In the genomic region with DNA sequence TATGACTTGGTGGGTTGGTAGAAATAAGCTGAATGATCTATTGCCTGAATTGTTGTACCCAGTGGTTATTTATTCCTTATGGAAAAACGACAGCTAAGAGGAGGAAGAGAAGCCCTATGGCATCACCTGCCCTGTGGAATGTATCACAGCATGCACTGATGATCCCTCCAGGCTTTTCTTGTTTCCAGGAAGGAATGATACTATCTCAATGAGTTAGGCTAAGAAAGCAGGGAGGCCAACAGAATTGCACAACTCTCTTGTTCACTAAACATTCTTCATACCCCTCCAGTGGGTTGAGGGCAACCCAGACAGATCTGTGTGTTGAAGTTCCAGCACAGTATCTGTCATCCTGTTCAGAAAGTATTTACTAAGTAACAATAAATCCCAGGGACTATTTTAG, we compare ENCODE assay signal across 35 cellular contexts.
DNase-seq lines count a peak whose midpoint lies in the region; ATAC-seq, FAIRE-seq and TF ChIP-seq lines count a peak whose summit lies in the region.
"Had no signal": no experiment of that assay in that cellular context is flagged by ENCODE, and none has a peak within 500 bp of the region (broad histone marks: within the 10 kb centered on the region; RNA-seq: fewer than 3 reads in every experiment).

No MANE protein-coding gene starts in this region.

- no peak overlapping the region for H3K18ac ChIP-seq in H1 (ENCODE audit: extremely low read depth, low read length)
- H3K18ac ChIP-seq in mesendoderm (ENCODE audit: low read length): no peak overlapping the region
- H3K18ac ChIP-seq in trophoblast cell (ENCODE audit: low read length): no peak overlapping the region

- no peak overlapping the region for H3K4ac ChIP-seq in H1 (replicated peaks; ENCODE audit: insufficient read length, low read depth, low read length)
- no peak overlapping the region for H3K4ac ChIP-seq in mesendoderm (ENCODE audit: low read depth, low read length)
- H3K4ac ChIP-seq in trophoblast cell (ENCODE audit: low read depth, low read length): no peak overlapping the region

- H2AFZ ChIP-seq in H1 (ENCODE audit: low read length) (no peak overlapping the region), trophoblast cell (ENCODE audit: insufficient read depth, low read length, poor library complexity) (no peak overlapping the region)

- H2BK15ac ChIP-seq in H1 (ENCODE audit: low read length) (no peak overlapping the region), mesendoderm (replicated peaks; ENCODE audit: low read depth) (no peak overlapping the region)

- H3K79me1 ChIP-seq in H1 (ENCODE audit: low read depth, low read length) (no peaks in the 10 kb centered on the region), mesendoderm (ENCODE audit: low read length) (no peaks in the 10 kb centered on the region), trophoblast cell (ENCODE audit: low read length) (peaks cover 9% of the 10 kb centered on the region)

- H2BK5ac ChIP-seq in H1 (ENCODE audit: low read depth, low read length) (no peak overlapping the region), mesendoderm (ENCODE audit: low read length) (no peak overlapping the region), trophoblast cell (ENCODE audit: low read depth, low read length, poor library complexity) (no peak overlapping the region)

- H4K12ac ChIP-seq in trophoblast cell (ENCODE audit: low read depth, low read length): no peak overlapping the region

- no peak for TF ChIP-seq CTCF in H1 (IDR thresholded peaks at IDR 0.05; ENCODE audit: control extremely low read depth in 1 of 3, insufficient read depth in 1 of 3, low read depth in 1 of 3, low read length in 3 of 3)

- H2BK12ac ChIP-seq in H1 (ENCODE audit: low read depth, low read length) (no peak overlapping the region), trophoblast cell (ENCODE audit: low read length) (no peak overlapping the region)

- no peak overlapping the region for H3K9ac ChIP-seq in H1 (replicated peaks in 1 of 4; ENCODE audit: extremely low read depth in 1 of 4, low read depth in 3 of 4, low read length in 3 of 4)
- H3K9ac ChIP-seq in mesendoderm (ENCODE audit: low read length): no peak overlapping the region
- no peak overlapping the region for H3K9ac ChIP-seq in trophoblast cell (ENCODE audit: low read length)
- H3K9ac ChIP-seq: BLaER1; BLaER1 treated with 17β-estradiol and CSF1 and Interleukin-3, amounts not matched to agents 10 nM and 100 nM had no signal

- H4K8ac ChIP-seq in H1 (ENCODE audit: extremely low read depth, insufficient read depth, low read length): no peak overlapping the region
- H4K8ac ChIP-seq in mesendoderm (ENCODE audit: low read depth, low read length): no peak overlapping the region
- H4K8ac ChIP-seq in trophoblast cell (ENCODE audit: low read depth, low read length): no peak overlapping the region

- H2BK120ac ChIP-seq in H1 (replicated peaks; ENCODE audit: low read depth, low read length) (no peak overlapping the region), mesendoderm (ENCODE audit: low read depth, low read length) (peak overlapping the region; percentile 21), trophoblast cell (ENCODE audit: insufficient read depth, low read length, poor library complexity) (no peak overlapping the region)

- WGBS in H1 (ENCODE audit: extremely low coverage in 1 of 2, insufficient coverage in 1 of 2, insufficient read length in 1 of 2, insufficient replicate concordance in 2 of 2, low coverage in 1 of 2, low lambda C conversion rate in 2 of 2, missing lambda C conversion rate in 1 of 2), 2 experiments: 65% methylated on average over 1 of the region's 1 CpG; no CpG with 5 or more reads in 1 of the 2 experiments
- WGBS in mesendoderm (ENCODE audit: extremely low coverage, insufficient coverage, low lambda C conversion rate): no CpG with 5 or more reads among the region's 1 CpG
- WGBS in trophoblast cell (ENCODE audit: extremely low coverage, insufficient coverage, insufficient read length): no CpG with 5 or more reads among the region's 1 CpG

- no peak overlapping the region for H4K5ac ChIP-seq in H1 (ENCODE audit: insufficient read length, low read depth, low read length)
- H4K5ac ChIP-seq in mesendoderm (ENCODE audit: low read length): no peak overlapping the region

- H2BK20ac ChIP-seq in H1 (ENCODE audit: low read length): no peak overlapping the region

- H3K56ac ChIP-seq in H1 (replicated peaks; ENCODE audit: insufficient read length, low read depth, low read length): no peak overlapping the region
- H3K56ac ChIP-seq in mesendoderm (ENCODE audit: low read length): no peak overlapping the region

- no peak for TF ChIP-seq EP300 in H1 (IDR thresholded peaks at IDR 0.05; ENCODE audit: borderline replicate concordance in 1 of 2, low read depth in 2 of 2, low read length in 2 of 2)

- no peak overlapping the region for H4K91ac ChIP-seq in H1 (replicated peaks; ENCODE audit: insufficient read length, low read length)
- H4K91ac ChIP-seq in trophoblast cell (ENCODE audit: low read depth, low read length): no peak overlapping the region

- CTCF ChIA-PET in H1 (lab: Charles Lee; ENCODE audit: partially characterized antibody): interaction anchor here (0.7 to 1.9 kb wide), 7 partner anchors 10 to 1008 kb away, joined by 3 to 5 read pairs (median 4); no protein-coding TSS in a partner anchor

- H3K23ac ChIP-seq in H1 (ENCODE audit: insufficient read length) (no peak overlapping the region), mesendoderm (ENCODE audit: low read length) (no peak overlapping the region), trophoblast cell (ENCODE audit: low read length) (no peak overlapping the region)

- H3K4me2 ChIP-seq in H1 (ENCODE audit: insufficient read depth in 1 of 2, low read depth in 2 of 2, low read length in 2 of 2) (no peak overlapping the region), mesendoderm (ENCODE audit: low read length) (no peak overlapping the region), trophoblast cell (ENCODE audit: low read length) (no peak overlapping the region)
- H3K4me2 ChIP-seq: A549; BLaER1; BLaER1 treated with 17β-estradiol and CSF1 and Interleukin-3, amounts not matched to agents 10 nM and 100 nM had no signal

- H3K36me3 ChIP-seq in H1 (ENCODE audit: control insufficient read depth in 2 of 4, insufficient read depth in 4 of 4, low read length in 3 of 4): no peaks in the 10 kb centered on the region
- H3K36me3 ChIP-seq in mesendoderm (ENCODE audit: control insufficient read depth, insufficient read depth, low read length): no peaks in the 10 kb centered on the region
- no peaks in the 10 kb centered on the region for H3K36me3 ChIP-seq in trophoblast cell (ENCODE audit: control insufficient read depth in 1 of 2, insufficient read depth in 2 of 2, low read length in 2 of 2)
- H3K36me3 ChIP-seq: BE2C; BLaER1; BLaER1 treated with 17β-estradiol and CSF1 and Interleukin-3, amounts not matched to agents 10 nM and 100 nM had no signal

- H3K4me1 ChIP-seq in H1 (replicated peaks in 1 of 4; ENCODE audit: control insufficient read depth in 3 of 4, insufficient read depth in 4 of 4, low read length in 3 of 4) (peaks cover 0 to 3% (median 0%) of the 10 kb centered on the region in 4 experiments; a peak in 2 of 7 replicates), mesendoderm (ENCODE audit: control insufficient read depth, low read depth, low read length) (peaks cover 4% of the 10 kb centered on the region), trophoblast cell (ENCODE audit: control insufficient read depth in 1 of 2, insufficient read depth in 2 of 2, low read length in 2 of 2) (peaks cover 10 to 15% of the 10 kb centered on the region in 2 experiments)
- H3K4me1 ChIP-seq: A549; BE2C; BLaER1; BLaER1 treated with 17β-estradiol and CSF1 and Interleukin-3, amounts not matched to agents 10 nM and 100 nM; Caco-2 had no signal

- no peak overlapping the region for H3K27ac ChIP-seq in H1 (ENCODE audit: low read depth, low read length)
- no peak overlapping the region for H3K27ac ChIP-seq in mesendoderm (ENCODE audit: low read depth, low read length)
- H3K27ac ChIP-seq in trophoblast cell (ENCODE audit: low read depth, low read length): no peak overlapping the region
- H3K27ac ChIP-seq: 22Rv1; A549; BLaER1; BLaER1 treated with 17β-estradiol and CSF1 and Interleukin-3, amounts not matched to agents 10 nM and 100 nM; C4-2B had no signal

- FAIRE-seq in H1 (lab: Jason Lieb, UNC): no peak
- FAIRE-seq: A204.1, A549, D721Med had no signal

- H3K27me3 ChIP-seq in H1 (replicated peaks in 1 of 4; ENCODE audit: control insufficient read depth in 3 of 4, extremely low read depth in 1 of 4, insufficient read depth in 3 of 4, low read length in 3 of 4) (no peaks in the 10 kb centered on the region), mesendoderm (ENCODE audit: insufficient read depth, low read length, poor library complexity) (no peaks in the 10 kb centered on the region), trophoblast cell (ENCODE audit: insufficient read depth, low read length) (no peaks in the 10 kb centered on the region)
- H3K27me3 ChIP-seq: BE2C; BLaER1; BLaER1 treated with 17β-estradiol and CSF1 and Interleukin-3, amounts not matched to agents 10 nM and 100 nM had no signal

- no peak for ATAC-seq in GM21576 (IDR thresholded peaks at IDR 0.05; ENCODE audit: unreplicated experiment)
- ATAC-seq: A549; CD8-positive, alpha-beta T cell had no signal

- DNase-seq in H1 (ENCODE audit: low read depth in 1 of 2, low spot score in 2 of 2) (no peak), islet precursor cell (peak; percentile 55), mesendoderm (peak; percentile 52), trophoblast cell (peak; percentile 54 to 72), CD1c-positive myeloid dendritic cell (ENCODE audit: extremely low spot score) (no peak), NCI-H1694 treated with DMSO at 0.1 percent for 48 hours (lab: John Stamatoyannopoulos, UW) (no peak), H4 (ENCODE audit: low spot score) (no peak)
- DNase-seq: 8988T; ACHN; AML-193; BE2C; C1 segment of cervical spinal cord; Caco-2; Calu3; CD4-positive, alpha-beta memory T cell; CD4-positive, alpha-beta T cell; CD4-positive, CD25-positive, alpha-beta regulatory T cell; CD8-positive, alpha-beta memory T cell; CD8-positive, alpha-beta T cell; COR-L47; DMS 273 treated with DMSO at 0.1 percent for 48 hours; DMS153; DMS53; DMS79; DMS79 treated with DMSO at 0.1 percent for 48 hours; DND-41; EL had no signal

- H4K20me1 ChIP-seq in H1 (replicated peaks in 1 of 2; ENCODE audit: control insufficient read depth in 1 of 2, insufficient read depth in 2 of 2, low read length in 2 of 2): no peaks in the 10 kb centered on the region
- H4K20me1 ChIP-seq: BLaER1; BLaER1 treated with 17β-estradiol and CSF1 and Interleukin-3, amounts not matched to agents 10 nM and 100 nM had no signal

- no peak overlapping the region for H3K4me3 ChIP-seq in H1 (ENCODE audit: extremely low read depth in 1 of 4, insufficient read depth in 2 of 4, low read depth in 3 of 4, low read length in 4 of 4)
- H3K4me3 ChIP-seq in mesendoderm (ENCODE audit: low read length): no peak overlapping the region
- H3K4me3 ChIP-seq in trophoblast cell (ENCODE audit: low read depth, low read length): no peak overlapping the region
- H3K4me3 ChIP-seq: A549; BLaER1; BLaER1 treated with 17β-estradiol and CSF1 and Interleukin-3, amounts not matched to agents 10 nM and 100 nM had no signal

- H3K14ac ChIP-seq in H1 (ENCODE audit: insufficient read length) (no peak overlapping the region), trophoblast cell (ENCODE audit: low read length) (no peak overlapping the region)

- no peak overlapping the region for H2AK5ac ChIP-seq in H1 (ENCODE audit: low read depth, low read length)
- no peak overlapping the region for H2AK5ac ChIP-seq in mesendoderm (ENCODE audit: low read length)
- no peak overlapping the region for H2AK5ac ChIP-seq in trophoblast cell (ENCODE audit: low read length)

- H3K9me3 ChIP-seq in H1 (ENCODE audit: insufficient read depth in 2 of 2, low read depth in 1 of 2, low read length in 1 of 2) (no peaks in the 10 kb centered on the region), trophoblast cell (ENCODE audit: insufficient read depth, low read depth, low read length) (no peaks in the 10 kb centered on the region)
- H3K9me3 ChIP-seq: A549; BE2C; BLaER1; BLaER1 treated with 17β-estradiol and CSF1 and Interleukin-3, amounts not matched to agents 10 nM and 100 nM; Caco-2 had no signal

- H3K23me2 ChIP-seq in H1 (ENCODE audit: low read depth, low read length): no peaks in the 10 kb centered on the region

- POLR2A ChIA-PET in H1 (lab: Charles Lee; ENCODE audit: partially characterized antibody): no interaction called here

- no peaks in the 10 kb centered on the region for H3K79me2 ChIP-seq in H1 (ENCODE audit: control insufficient read depth in 1 of 2, insufficient read depth in 2 of 2, low read length in 2 of 2)
- H3K79me2 ChIP-seq in mesendoderm (ENCODE audit: control insufficient read depth, insufficient read depth, low read length): no peaks in the 10 kb centered on the region
- no peaks in the 10 kb centered on the region for H3K79me2 ChIP-seq in trophoblast cell (ENCODE audit: control insufficient read depth, insufficient read depth, low read length, poor library complexity)

- TF ChIP-seq POLR2A in H1 (IDR thresholded peaks at IDR 0.05; ENCODE audit: control extremely low read depth in 1 of 2, low read depth in 2 of 2, low read length in 2 of 2): no peak

- TF ChIP-seq RAD21 in H1 (IDR thresholded peaks at IDR 0.05 in 1 of 2, conservative IDR thresholded peaks at IDR 0.05 in 1 of 2; ENCODE audit: low read depth in 2 of 2, low read length in 2 of 2): no peak

Comparison
In these comparisons a context has a peak if more than half of its experiments do, and no peak if none do; other contexts are left out.
1. DNase-seq: peak in islet precursor cell (single experiment), mesendoderm (single experiment) and trophoblast cell (2 of 2); none in H1 (0 of 2), CD1c-positive myeloid dendritic cell (single experiment), NCI-H1694 treated with DMSO at 0.1 percent for 48 hours (single experiment) and H4 (single experiment).